10 cellular contexts compared by ENCODE assay signal in genomic region chr19:2186071-2186846, GRCh38. TPM values are rescaled to one million over a fixed set of nuclear protein-coding genes. Genes with fewer than 3 reads are reported as not detected.
DNase-seq lines count a peak whose midpoint lies in the region; ATAC-seq lines count a peak whose summit lies in the region.
"Had no signal": no experiment of that assay in that cellular context is flagged by ENCODE, and none has a peak within 500 bp of the region (broad histone marks: within the 10 kb centered on the region; RNA-seq: fewer than 3 reads in every experiment).

No MANE protein-coding gene starts in this region.

- ATAC-seq in sciatic nerve (peak; percentile 94), GM21360 (IDR thresholded peaks at IDR 0.05; ENCODE audit: unreplicated experiment) (no peak)

- intact Hi-C loops in sciatic nerve (cut with DNase I) = no loop called here

- peak; percentile 99 for DNase-seq in EH (ENCODE audit: low read depth)
- DNase-seq in cerebellar cortex (ENCODE audit: low spot score) = peak; percentile 74
- peak; percentile 91 for DNase-seq in islet precursor cell
- peak; percentile 89 for DNase-seq in sciatic nerve (ENCODE audit: low spot score)
- DNase-seq in NCI-H1694 (lab: John Stamatoyannopoulos, UW) = no peak
- DNase-seq in AML-193 (lab: John Stamatoyannopoulos, UW) = no peak
- no peak for DNase-seq in NCI-H2171 treated with DMSO at 0.1 percent for 48 hours (lab: John Stamatoyannopoulos, UW)
- DNase-seq: activated effector memory CD4-positive, alpha-beta T cell treated with Interleukin-2 at 50 U/mL for 16 hours; DND-41 had no signal

RNA-seq across cellular contexts. Expression of gene DOT1L, which starts 22.5 kb away (rescaled TPM):
- 26.3 TPM for total RNA-seq in sciatic nerve

RNA-seq across cellular contexts. Expression of gene AP3D1, which starts 34.9 kb away (rescaled TPM):
- 81.4 TPM for total RNA-seq in sciatic nerve

RNA-seq across cellular contexts. Expression of gene PLEKHJ1, which starts 49.9 kb away (rescaled TPM):
- 34.2 TPM for total RNA-seq in sciatic nerve

RNA-seq across cellular contexts. Expression of gene SF3A2, which starts 50.4 kb away (rescaled TPM):
- 65.0 TPM for total RNA-seq in sciatic nerve

Comparison
In these comparisons a context has a peak if more than half of its experiments do, and no peak if none do; other contexts are left out.
1. DNase-seq: peak in EH (single experiment), cerebellar cortex (single experiment), islet precursor cell (single experiment) and sciatic nerve (single experiment); none in NCI-H1694 (single experiment), AML-193 (0 of 2) and NCI-H2171 treated with DMSO at 0.1 percent for 48 hours (single experiment).